Comparison of ENCODE assay signal across 22 cellular contexts in genomic region chr2:37282746-37283145, GRCh38.
DNase-seq lines count a peak whose midpoint lies in the region; ATAC-seq and TF ChIP-seq lines count a peak whose summit lies in the region.
"Had no signal": no experiment of that assay in that cellular context is flagged by ENCODE, and none has a peak within 500 bp of the region (broad histone marks: within the 10 kb centered on the region; RNA-seq: fewer than 3 reads in every experiment).

No MANE protein-coding gene starts in this region.

- DNase-seq in HS-27A (ENCODE audit: low read depth) = peak; percentile 55
- peak; percentile 33 to 58 for DNase-seq in cardiac fibroblast (ENCODE audit: low read depth in 2 of 2)
- DNase-seq in iris pigment epithelial cell (ENCODE audit: low read depth) = peak; percentile 56
- DNase-seq in stimulated activated naive CD4-positive, alpha-beta T cell (lab: John Stamatoyannopoulos, UW) = no peak
- no peak for DNase-seq in HK-2 (ENCODE audit: unreplicated experiment)
- DNase-seq in AG20443 (ENCODE audit: low spot score) = no peak
- DNase-seq: activated naive CD4-positive, alpha-beta T cell treated with anti-CD3 and anti-CD28 coated beads for 36 hours; activated T-cell treated with anti-CD3 and anti-CD28 coated beads, Interleukin-2, amount 50 U/mL, for 48 hours; CD4-positive, alpha-beta memory T cell; DMS153; endodermal cell; H7; hippocampal formation; NCI-H2081 treated with DMSO at 0.1 percent for 48 hours; NCI-H524 treated with DMSO at 0.1 percent for 48 hours; sigmoid colon; stimulated activated naive B cell treated with anti-CD40 and anti-IgM and Interleukin-4, amounts not matched to agents 10 μg/mL and 1 μg/mL and 100 μg/mL, for 72 hours; tibial artery had no signal

- peaks cover 34% of the 10 kb centered on the region for H3K4me1 ChIP-seq in ACC112 (ENCODE audit: control insufficient read depth, insufficient read depth, low read length, unreplicated experiment)

- H3K4me3 ChIP-seq in ACC112 (ENCODE audit: low read depth, low read length) = peak overlapping the region; percentile 59
- H3K4me3 ChIP-seq in cardiac fibroblast (replicated peaks in 1 of 2; ENCODE audit: low read depth in 2 of 2, low read length in 2 of 2) = no peak overlapping the region
- H3K4me3 ChIP-seq: sigmoid colon had no signal

- H3K79me2 ChIP-seq in ACC112 (ENCODE audit: control insufficient read depth, insufficient read depth, low read length, unreplicated experiment) = no peaks in the 10 kb centered on the region

- H3K27me3 ChIP-seq in ACC112 (ENCODE audit: insufficient read depth, low read length) = no peaks in the 10 kb centered on the region
- H3K27me3 ChIP-seq: sigmoid colon, tibial artery had no signal

- ATAC-seq in HG02970 (IDR thresholded peaks at IDR 0.05; ENCODE audit: low FRiP score, unreplicated experiment) = no peak
- ATAC-seq: activated CD4-positive, CD25-positive, alpha-beta regulatory T cell treated with anti-CD3 and anti-CD28 coated beads, Interleukin-2, amount 50 U/mL, for 24 hours; natural killer cell treated with Interleukin-12 subunit alpha and Interleukin-12 subunit beta and Interleukin-15 and Interleukin-18, amount 100 ng/mL, for 72 hours; stimulated activated naive B cell treated with anti-CD40 and anti-IgM and Interleukin-4, amounts not matched to agents 10 μg/mL and 1 μg/mL and 100 μg/mL, for 72 hours had no signal

- TF ChIP-seq CTCF in cardiac fibroblast (IDR thresholded peaks at IDR 0.05; ENCODE audit: low read depth, low read length) = no peak

- H2AFZ ChIP-seq in ACC112 (ENCODE audit: low read length, unreplicated experiment) = no peak overlapping the region

- H3K36me3 ChIP-seq in ACC112 (ENCODE audit: insufficient read depth, low read length) = peaks cover 26% of the 10 kb centered on the region

- H3K27ac ChIP-seq in ACC112 (ENCODE audit: low read depth, low read length) = peak overlapping the region; percentile 83
- H3K27ac ChIP-seq: sigmoid colon had no signal

Comparison
In these comparisons a context has a peak if more than half of its experiments do, and no peak if none do; other contexts are left out.
1. DNase-seq: peak in HS-27A (single experiment), cardiac fibroblast (2 of 2) and iris pigment epithelial cell (single experiment); none in stimulated activated naive CD4-positive, alpha-beta T cell (0 of 6), HK-2 (single experiment) and AG20443 (single experiment).